1 cellular context compared by ENCODE assay signal in the genomic region with DNA sequence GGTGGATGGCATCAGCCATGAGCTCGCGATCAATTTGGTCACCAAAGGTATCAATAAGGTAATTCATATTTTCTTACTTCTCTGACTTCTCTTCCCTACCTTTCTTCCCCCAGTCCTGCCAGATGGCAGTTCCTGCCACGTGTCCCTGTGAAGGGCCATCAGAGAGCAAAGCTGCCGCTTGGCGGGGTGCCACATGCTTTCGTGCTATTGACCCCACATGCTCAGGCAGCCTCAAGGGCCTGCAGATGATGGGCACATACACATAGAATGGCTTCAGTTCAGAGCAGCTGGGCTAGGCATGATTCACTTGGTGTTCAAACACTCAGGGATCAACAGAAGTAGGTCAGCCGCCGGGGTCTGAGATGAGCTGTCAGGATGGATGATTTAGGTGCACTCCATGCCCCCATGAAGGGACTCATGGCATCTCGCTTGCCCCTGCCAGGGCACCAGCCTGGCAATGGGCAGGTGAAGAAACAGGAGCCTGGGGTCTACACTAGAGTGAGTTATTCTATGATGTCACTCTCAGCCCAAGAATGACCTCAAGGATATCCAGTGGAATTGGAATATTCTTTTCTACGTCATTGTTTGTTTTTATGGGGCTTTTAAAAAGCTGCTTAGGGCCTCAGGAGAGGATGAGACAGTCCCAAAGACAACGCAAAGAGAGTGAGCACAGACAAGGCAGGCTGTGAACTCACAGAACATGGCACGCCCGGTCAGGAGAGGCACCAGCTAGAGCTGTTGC.
TF ChIP-seq lines count a peak whose summit lies in the region.

No MANE protein-coding gene starts in this region.

TF ChIP-seq in HepG2, 621 proteins besides CTCF, POLR2A, EP300 and RAD21 (continued from another document):
- TF ChIP-seq, protein P1, sequence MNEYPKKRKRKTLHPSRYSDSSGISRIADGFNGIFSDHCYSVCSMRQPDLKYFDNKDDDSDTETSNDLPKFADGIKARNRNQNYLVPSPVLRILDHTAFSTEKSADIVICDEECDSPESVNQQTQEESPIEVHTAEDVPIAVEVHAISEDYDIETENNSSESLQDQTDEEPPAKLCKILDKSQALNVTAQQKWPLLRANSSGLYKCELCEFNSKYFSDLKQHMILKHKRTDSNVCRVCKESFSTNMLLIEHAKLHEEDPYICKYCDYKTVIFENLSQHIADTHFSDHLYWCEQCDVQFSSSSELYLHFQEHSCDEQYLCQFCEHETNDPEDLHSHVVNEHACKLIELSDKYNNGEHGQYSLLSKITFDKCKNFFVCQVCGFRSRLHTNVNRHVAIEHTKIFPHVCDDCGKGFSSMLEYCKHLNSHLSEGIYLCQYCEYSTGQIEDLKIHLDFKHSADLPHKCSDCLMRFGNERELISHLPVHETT (CRISPR knock-in tag; conservative IDR thresholded peaks at IDR 0.05) = no peak
- TF ChIP-seq NR0B2 (CRISPR knock-in tag; IDR thresholded peaks at IDR 0.05) = no peak
- no peak for TF ChIP-seq SPEN (CRISPR knock-in tag; IDR thresholded peaks at IDR 0.05; ENCODE audit: low read depth)
- TF ChIP-seq TARDBP (CRISPR knock-in tag; IDR thresholded peaks at IDR 0.05) = no peak
- TF ChIP-seq FOXA1 (IDR thresholded peaks at IDR 0.05) = no peak
- no peak for TF ChIP-seq FOXA1 (CRISPR knock-in tag; IDR thresholded peaks at IDR 0.05)
- TF ChIP-seq, protein P2, sequence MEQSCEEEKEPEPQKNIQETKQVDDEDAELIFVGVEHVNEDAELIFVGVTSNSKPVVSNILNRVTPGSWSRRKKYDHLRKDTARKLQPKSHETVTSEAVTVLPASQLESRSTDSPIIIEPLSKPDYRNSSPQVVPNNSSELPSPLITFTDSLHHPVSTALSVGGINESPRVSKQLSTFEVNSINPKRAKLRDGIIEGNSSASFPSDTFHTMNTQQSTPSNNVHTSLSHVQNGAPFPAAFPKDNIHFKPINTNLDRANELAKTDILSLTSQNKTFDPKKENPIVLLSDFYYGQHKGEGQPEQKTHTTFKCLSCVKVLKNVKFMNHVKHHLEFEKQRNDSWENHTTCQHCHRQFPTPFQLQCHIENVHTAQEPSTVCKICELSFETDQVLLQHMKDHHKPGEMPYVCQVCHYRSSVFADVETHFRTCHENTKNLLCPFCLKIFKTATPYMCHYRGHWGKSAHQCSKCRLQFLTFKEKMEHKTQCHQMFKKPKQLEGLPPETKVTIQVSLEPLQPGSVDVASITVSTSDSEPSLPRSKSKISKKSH (CRISPR knock-in tag; IDR thresholded peaks at IDR 0.05; ENCODE audit: borderline replicate concordance) = no peak
- TF ChIP-seq ZNF264 (CRISPR knock-in tag; IDR thresholded peaks at IDR 0.05) = no peak
- no peak for TF ChIP-seq ESRRA (CRISPR knock-in tag; IDR thresholded peaks at IDR 0.05; ENCODE audit: low read depth)
- TF ChIP-seq REL (CRISPR knock-in tag; conservative IDR thresholded peaks at IDR 0.05) = no peak
- TF ChIP-seq ZFP37 (CRISPR knock-in tag; IDR thresholded peaks at IDR 0.05; ENCODE audit: borderline replicate concordance) = no peak
- no peak for TF ChIP-seq EZH2 (conservative IDR thresholded peaks at IDR 0.05; ENCODE audit: low read depth, low read length)
